In the genomic region with DNA sequence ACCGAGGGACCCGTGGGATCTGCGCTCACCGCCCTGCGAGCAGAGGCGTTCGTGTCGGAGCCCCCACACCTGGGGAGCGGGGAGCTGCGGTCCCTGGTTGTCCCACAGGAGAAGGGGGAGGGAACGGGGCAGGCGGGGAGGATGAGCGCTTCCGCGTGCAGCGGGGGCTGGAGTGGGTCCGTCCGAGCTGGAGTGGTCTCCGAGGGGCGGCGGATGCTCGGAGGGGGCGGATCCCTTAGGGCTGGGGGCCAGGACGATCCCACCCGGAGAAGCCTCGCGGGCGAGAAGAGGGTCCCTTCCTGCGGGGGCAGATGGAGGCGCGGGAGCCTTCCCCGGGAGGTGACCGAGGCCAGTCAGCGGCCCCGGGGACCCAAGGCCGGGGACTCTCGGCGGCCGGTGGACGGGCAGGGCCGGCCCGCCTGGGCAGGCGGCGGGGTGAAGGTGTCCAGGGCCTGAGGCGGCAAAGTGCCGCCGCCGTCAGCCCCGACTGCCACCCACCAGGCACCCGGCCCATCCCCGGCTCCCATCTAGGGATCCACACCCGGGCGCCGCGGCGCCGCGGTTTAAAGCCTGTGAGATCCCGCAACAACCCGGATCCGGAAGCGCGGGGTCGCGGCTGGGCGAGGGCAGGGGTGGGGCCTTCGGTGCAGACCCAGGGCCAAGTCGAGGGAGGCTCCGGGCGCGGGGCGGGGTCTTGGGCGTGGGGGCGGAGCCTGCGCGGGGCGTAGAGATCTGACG, we compare ENCODE assay signal across 1 cellular context.
TF ChIP-seq lines count a peak whose summit lies in the region.

No MANE protein-coding gene starts in this region.

TF ChIP-seq in GM12878, 131 proteins besides CTCF, POLR2A, EP300 and RAD21 (continued from another document):
- TF ChIP-seq, protein P1, sequence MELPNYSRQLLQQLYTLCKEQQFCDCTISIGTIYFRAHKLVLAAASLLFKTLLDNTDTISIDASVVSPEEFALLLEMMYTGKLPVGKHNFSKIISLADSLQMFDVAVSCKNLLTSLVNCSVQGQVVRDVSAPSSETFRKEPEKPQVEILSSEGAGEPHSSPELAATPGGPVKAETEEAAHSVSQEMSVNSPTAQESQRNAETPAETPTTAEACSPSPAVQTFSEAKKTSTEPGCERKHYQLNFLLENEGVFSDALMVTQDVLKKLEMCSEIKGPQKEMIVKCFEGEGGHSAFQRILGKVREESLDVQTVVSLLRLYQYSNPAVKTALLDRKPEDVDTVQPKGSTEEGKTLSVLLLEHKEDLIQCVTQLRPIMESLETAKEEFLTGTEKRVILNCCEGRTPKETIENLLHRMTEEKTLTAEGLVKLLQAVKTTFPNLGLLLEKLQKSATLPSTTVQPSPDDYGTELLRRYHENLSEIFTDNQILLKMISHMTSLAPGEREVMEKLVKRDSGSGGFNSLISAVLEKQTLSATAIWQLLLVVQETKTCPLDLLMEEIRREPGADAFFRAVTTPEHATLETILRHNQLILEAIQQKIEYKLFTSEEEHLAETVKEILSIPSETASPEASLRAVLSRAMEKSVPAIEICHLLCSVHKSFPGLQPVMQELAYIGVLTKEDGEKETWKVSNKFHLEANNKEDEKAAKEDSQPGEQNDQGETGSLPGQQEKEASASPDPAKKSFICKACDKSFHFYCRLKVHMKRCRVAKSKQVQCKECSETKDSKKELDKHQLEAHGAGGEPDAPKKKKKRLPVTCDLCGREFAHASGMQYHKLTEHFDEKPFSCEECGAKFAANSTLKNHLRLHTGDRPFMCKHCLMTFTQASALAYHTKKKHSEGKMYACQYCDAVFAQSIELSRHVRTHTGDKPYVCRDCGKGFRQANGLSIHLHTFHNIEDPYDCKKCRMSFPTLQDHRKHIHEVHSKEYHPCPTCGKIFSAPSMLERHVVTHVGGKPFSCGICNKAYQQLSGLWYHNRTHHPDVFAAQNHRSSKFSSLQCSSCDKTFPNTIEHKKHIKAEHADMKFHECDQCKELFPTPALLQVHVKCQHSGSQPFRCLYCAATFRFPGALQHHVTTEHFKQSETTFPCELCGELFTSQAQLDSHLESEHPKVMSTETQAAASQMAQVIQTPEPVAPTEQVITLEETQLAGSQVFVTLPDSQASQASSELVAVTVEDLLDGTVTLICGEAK (IDR thresholded peaks at IDR 0.05; ENCODE audit: borderline replicate concordance): peak; percentile 80
- TF ChIP-seq, protein P2, sequence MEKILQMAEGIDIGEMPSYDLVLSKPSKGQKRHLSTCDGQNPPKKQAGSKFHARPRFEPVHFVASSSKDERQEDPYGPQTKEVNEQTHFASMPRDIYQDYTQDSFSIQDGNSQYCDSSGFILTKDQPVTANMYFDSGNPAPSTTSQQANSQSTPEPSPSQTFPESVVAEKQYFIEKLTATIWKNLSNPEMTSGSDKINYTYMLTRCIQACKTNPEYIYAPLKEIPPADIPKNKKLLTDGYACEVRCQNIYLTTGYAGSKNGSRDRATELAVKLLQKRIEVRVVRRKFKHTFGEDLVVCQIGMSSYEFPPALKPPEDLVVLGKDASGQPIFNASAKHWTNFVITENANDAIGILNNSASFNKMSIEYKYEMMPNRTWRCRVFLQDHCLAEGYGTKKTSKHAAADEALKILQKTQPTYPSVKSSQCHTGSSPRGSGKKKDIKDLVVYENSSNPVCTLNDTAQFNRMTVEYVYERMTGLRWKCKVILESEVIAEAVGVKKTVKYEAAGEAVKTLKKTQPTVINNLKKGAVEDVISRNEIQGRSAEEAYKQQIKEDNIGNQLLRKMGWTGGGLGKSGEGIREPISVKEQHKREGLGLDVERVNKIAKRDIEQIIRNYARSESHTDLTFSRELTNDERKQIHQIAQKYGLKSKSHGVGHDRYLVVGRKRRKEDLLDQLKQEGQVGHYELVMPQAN (conservative IDR thresholded peaks at IDR 0.05): peak; percentile 67; the same call in 1 of the 2 replicates
- TF ChIP-seq KDM1A (IDR thresholded peaks at IDR 0.05; ENCODE audit: borderline replicate concordance): no peak
- TF ChIP-seq, protein P3, sequence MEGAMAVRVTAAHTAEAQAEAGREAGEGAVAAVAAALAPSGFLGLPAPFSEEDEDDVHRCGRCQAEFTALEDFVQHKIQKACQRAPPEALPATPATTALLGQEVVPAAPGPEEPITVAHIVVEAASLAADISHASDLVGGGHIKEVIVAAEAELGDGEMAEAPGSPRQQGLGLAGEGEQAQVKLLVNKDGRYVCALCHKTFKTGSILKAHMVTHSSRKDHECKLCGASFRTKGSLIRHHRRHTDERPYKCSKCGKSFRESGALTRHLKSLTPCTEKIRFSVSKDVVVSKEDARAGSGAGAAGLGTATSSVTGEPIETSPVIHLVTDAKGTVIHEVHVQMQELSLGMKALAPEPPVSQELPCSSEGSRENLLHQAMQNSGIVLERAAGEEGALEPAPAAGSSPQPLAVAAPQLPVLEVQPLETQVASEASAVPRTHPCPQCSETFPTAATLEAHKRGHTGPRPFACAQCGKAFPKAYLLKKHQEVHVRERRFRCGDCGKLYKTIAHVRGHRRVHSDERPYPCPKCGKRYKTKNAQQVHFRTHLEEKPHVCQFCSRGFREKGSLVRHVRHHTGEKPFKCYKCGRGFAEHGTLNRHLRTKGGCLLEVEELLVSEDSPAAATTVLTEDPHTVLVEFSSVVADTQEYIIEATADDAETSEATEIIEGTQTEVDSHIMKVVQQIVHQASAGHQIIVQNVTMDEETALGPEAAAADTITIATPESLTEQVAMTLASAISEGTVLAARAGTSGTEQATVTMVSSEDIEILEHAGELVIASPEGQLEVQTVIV (IDR thresholded peaks at IDR 0.05; ENCODE audit: borderline replicate concordance, partially characterized antibody): no peak
- no peak for TF ChIP-seq BMI1 (IDR thresholded peaks at IDR 0.05; ENCODE audit: borderline replicate concordance)
- TF ChIP-seq SMARCA5 (IDR thresholded peaks at IDR 0.05): no peak
- no peak for TF ChIP-seq YBX1 (IDR thresholded peaks at IDR 0.05)
- TF ChIP-seq TAF1 (IDR thresholded peaks at IDR 0.05; ENCODE audit: borderline replicate concordance, low read depth, low read length): 0 out of 2 replicates have a peak, but pooled peaks have one; percentile 25
- no peak for TF ChIP-seq HDAC6 (IDR thresholded peaks at IDR 0.05; ENCODE audit: unreplicated experiment)
- TF ChIP-seq, protein P4, sequence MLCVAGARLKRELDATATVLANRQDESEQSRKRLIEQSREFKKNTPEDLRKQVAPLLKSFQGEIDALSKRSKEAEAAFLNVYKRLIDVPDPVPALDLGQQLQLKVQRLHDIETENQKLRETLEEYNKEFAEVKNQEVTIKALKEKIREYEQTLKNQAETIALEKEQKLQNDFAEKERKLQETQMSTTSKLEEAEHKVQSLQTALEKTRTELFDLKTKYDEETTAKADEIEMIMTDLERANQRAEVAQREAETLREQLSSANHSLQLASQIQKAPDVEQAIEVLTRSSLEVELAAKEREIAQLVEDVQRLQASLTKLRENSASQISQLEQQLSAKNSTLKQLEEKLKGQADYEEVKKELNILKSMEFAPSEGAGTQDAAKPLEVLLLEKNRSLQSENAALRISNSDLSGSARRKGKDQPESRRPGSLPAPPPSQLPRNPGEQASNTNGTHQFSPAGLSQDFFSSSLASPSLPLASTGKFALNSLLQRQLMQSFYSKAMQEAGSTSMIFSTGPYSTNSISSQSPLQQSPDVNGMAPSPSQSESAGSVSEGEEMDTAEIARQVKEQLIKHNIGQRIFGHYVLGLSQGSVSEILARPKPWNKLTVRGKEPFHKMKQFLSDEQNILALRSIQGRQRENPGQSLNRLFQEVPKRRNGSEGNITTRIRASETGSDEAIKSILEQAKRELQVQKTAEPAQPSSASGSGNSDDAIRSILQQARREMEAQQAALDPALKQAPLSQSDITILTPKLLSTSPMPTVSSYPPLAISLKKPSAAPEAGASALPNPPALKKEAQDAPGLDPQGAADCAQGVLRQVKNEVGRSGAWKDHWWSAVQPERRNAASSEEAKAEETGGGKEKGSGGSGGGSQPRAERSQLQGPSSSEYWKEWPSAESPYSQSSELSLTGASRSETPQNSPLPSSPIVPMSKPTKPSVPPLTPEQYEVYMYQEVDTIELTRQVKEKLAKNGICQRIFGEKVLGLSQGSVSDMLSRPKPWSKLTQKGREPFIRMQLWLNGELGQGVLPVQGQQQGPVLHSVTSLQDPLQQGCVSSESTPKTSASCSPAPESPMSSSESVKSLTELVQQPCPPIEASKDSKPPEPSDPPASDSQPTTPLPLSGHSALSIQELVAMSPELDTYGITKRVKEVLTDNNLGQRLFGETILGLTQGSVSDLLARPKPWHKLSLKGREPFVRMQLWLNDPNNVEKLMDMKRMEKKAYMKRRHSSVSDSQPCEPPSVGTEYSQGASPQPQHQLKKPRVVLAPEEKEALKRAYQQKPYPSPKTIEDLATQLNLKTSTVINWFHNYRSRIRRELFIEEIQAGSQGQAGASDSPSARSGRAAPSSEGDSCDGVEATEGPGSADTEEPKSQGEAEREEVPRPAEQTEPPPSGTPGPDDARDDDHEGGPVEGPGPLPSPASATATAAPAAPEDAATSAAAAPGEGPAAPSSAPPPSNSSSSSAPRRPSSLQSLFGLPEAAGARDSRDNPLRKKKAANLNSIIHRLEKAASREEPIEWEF (IDR thresholded peaks at IDR 0.05; ENCODE audit: insufficient replicate concordance, low read depth, low read length): no peak
- TF ChIP-seq, protein P5, sequence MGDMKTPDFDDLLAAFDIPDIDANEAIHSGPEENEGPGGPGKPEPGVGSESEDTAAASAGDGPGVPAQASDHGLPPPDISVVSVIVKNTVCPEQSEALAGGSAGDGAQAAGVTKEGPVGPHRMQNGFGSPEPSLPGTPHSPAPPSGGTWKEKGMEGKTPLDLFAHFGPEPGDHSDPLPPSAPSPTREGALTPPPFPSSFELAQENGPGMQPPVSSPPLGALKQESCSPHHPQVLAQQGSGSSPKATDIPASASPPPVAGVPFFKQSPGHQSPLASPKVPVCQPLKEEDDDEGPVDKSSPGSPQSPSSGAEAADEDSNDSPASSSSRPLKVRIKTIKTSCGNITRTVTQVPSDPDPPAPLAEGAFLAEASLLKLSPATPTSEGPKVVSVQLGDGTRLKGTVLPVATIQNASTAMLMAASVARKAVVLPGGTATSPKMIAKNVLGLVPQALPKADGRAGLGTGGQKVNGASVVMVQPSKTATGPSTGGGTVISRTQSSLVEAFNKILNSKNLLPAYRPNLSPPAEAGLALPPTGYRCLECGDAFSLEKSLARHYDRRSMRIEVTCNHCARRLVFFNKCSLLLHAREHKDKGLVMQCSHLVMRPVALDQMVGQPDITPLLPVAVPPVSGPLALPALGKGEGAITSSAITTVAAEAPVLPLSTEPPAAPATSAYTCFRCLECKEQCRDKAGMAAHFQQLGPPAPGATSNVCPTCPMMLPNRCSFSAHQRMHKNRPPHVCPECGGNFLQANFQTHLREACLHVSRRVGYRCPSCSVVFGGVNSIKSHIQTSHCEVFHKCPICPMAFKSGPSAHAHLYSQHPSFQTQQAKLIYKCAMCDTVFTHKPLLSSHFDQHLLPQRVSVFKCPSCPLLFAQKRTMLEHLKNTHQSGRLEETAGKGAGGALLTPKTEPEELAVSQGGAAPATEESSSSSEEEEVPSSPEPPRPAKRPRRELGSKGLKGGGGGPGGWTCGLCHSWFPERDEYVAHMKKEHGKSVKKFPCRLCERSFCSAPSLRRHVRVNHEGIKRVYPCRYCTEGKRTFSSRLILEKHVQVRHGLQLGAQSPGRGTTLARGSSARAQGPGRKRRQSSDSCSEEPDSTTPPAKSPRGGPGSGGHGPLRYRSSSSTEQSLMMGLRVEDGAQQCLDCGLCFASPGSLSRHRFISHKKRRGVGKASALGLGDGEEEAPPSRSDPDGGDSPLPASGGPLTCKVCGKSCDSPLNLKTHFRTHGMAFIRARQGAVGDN (IDR thresholded peaks at IDR 0.05): peak; percentile 32; the same call in 1 of the 2 replicates
- TF ChIP-seq IKZF1 (conservative IDR thresholded peaks at IDR 0.05): peak; percentile 36
- TF ChIP-seq CREM (IDR thresholded peaks at IDR 0.05; ENCODE audit: low read depth): no peak
